1 cellular context compared by ENCODE assay signal in the genomic region with DNA sequence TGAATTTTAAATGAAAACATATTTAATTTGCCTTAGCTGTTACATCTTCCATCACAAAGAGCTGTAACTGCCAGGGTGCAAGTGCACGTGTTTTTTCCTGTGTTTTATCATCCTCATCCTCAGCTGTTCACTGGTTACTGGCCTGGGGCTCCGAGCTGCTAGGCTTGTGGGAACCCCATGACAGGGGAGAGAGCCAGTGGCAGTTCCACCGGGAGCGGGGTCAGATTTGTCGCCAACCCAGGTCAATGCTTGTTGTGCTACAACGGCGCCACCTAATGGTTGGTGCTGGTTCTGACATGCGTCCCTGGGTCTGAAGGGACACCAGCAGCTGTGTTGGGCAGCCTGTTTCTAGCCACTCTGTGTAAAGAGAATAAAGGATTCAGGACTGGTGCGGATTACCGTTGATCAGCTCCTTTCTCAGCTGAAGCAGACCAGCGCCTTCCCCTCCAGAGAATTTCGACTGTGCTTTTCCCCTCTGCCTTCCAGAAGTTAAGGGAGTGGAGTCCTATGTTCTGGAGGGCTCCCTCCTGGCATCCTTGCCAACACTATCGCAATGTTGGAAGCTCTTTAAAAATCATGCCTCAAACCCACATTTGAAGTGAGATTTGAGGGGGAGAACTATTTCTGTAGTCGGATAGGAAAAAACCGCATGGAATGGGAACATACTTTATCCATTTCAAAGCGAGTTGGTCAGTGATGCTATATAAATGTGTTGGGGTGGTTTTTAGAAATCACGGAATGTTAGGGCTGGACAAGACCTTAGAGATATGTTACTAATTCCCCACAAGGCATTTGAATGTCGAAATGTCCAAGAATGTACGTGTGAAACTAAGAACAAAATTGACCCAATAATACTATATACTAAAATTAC.
TF ChIP-seq lines count a peak whose summit lies in the region.

No MANE protein-coding gene starts in this region.

TF ChIP-seq in HEK293, 187 proteins besides CTCF, POLR2A, EP300 and RAD21 (continued from another document and continues in another):
- TF ChIP-seq, protein P1, sequence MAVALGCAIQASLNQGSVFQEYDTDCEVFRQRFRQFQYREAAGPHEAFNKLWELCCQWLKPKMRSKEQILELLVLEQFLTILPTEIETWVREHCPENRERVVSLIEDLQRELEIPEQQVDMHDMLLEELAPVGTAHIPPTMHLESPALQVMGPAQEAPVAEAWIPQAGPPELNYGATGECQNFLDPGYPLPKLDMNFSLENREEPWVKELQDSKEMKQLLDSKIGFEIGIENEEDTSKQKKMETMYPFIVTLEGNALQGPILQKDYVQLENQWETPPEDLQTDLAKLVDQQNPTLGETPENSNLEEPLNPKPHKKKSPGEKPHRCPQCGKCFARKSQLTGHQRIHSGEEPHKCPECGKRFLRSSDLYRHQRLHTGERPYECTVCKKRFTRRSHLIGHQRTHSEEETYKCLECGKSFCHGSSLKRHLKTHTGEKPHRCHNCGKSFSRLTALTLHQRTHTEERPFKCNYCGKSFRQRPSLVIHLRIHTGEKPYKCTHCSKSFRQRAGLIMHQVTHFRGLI (tag by site-specific recombination; IDR thresholded peaks at IDR 0.05): peak; percentile 17; the same call in 1 of the 2 replicates
- TF ChIP-seq ZNF146 (tag by site-specific recombination; IDR thresholded peaks at IDR 0.05): no peak
- peak; percentile 49; the same call in 1 of the 2 replicates for TF ChIP-seq ZNF501 (tag by site-specific recombination; IDR thresholded peaks at IDR 0.05)
- TF ChIP-seq ZNF266 (tag by site-specific recombination; IDR thresholded peaks at IDR 0.05; ENCODE audit: low read depth): no peak
- TF ChIP-seq ZNF791 (tag by site-specific recombination; IDR thresholded peaks at IDR 0.05): no peak
- no peak for TF ChIP-seq ZNF596 (tag by site-specific recombination; IDR thresholded peaks at IDR 0.05)
- no peak for TF ChIP-seq ZNF23 (tag by site-specific recombination; IDR thresholded peaks at IDR 0.05; ENCODE audit: borderline replicate concordance)
- no peak for TF ChIP-seq ZFP69B (tag by site-specific recombination; IDR thresholded peaks at IDR 0.05)
- no peak for TF ChIP-seq ZNF670 (tag by site-specific recombination; IDR thresholded peaks at IDR 0.05; ENCODE audit: low read depth)
- no peak for TF ChIP-seq ZFP3 (tag by site-specific recombination; IDR thresholded peaks at IDR 0.05; ENCODE audit: low read depth)
- peak; percentile 83 for TF ChIP-seq ZNF660 (tag by site-specific recombination; IDR thresholded peaks at IDR 0.05)
- no peak for TF ChIP-seq ZNF404 (tag by site-specific recombination; IDR thresholded peaks at IDR 0.05)
- TF ChIP-seq ZNF24 (tag by site-specific recombination; IDR thresholded peaks at IDR 0.05): no peak
- TF ChIP-seq HOXA7 (CRISPR knock-in tag; IDR thresholded peaks at IDR 0.05; ENCODE audit: borderline replicate concordance): no peak
- TF ChIP-seq ZNF221 (tag by site-specific recombination; IDR thresholded peaks at IDR 0.05; ENCODE audit: borderline replicate concordance): no peak
- TF ChIP-seq, protein P2, sequence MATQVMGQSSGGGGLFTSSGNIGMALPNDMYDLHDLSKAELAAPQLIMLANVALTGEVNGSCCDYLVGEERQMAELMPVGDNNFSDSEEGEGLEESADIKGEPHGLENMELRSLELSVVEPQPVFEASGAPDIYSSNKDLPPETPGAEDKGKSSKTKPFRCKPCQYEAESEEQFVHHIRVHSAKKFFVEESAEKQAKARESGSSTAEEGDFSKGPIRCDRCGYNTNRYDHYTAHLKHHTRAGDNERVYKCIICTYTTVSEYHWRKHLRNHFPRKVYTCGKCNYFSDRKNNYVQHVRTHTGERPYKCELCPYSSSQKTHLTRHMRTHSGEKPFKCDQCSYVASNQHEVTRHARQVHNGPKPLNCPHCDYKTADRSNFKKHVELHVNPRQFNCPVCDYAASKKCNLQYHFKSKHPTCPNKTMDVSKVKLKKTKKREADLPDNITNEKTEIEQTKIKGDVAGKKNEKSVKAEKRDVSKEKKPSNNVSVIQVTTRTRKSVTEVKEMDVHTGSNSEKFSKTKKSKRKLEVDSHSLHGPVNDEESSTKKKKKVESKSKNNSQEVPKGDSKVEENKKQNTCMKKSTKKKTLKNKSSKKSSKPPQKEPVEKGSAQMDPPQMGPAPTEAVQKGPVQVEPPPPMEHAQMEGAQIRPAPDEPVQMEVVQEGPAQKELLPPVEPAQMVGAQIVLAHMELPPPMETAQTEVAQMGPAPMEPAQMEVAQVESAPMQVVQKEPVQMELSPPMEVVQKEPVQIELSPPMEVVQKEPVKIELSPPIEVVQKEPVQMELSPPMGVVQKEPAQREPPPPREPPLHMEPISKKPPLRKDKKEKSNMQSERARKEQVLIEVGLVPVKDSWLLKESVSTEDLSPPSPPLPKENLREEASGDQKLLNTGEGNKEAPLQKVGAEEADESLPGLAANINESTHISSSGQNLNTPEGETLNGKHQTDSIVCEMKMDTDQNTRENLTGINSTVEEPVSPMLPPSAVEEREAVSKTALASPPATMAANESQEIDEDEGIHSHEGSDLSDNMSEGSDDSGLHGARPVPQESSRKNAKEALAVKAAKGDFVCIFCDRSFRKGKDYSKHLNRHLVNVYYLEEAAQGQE (tag by site-specific recombination; IDR thresholded peaks at IDR 0.05): no peak
- TF ChIP-seq GLIS1 (tag by site-specific recombination; IDR thresholded peaks at IDR 0.05): no peak
- TF ChIP-seq ZNF248 (tag by site-specific recombination; IDR thresholded peaks at IDR 0.05): no peak
- TF ChIP-seq ZNF571 (tag by site-specific recombination; IDR thresholded peaks at IDR 0.05): no peak
- TF ChIP-seq ZNF324 (tag by site-specific recombination; IDR thresholded peaks at IDR 0.05): no peak
- no peak for TF ChIP-seq TCF7L2 (IDR thresholded peaks at IDR 0.05; ENCODE audit: borderline replicate concordance, low read depth, low read length)
- TF ChIP-seq, protein P3, sequence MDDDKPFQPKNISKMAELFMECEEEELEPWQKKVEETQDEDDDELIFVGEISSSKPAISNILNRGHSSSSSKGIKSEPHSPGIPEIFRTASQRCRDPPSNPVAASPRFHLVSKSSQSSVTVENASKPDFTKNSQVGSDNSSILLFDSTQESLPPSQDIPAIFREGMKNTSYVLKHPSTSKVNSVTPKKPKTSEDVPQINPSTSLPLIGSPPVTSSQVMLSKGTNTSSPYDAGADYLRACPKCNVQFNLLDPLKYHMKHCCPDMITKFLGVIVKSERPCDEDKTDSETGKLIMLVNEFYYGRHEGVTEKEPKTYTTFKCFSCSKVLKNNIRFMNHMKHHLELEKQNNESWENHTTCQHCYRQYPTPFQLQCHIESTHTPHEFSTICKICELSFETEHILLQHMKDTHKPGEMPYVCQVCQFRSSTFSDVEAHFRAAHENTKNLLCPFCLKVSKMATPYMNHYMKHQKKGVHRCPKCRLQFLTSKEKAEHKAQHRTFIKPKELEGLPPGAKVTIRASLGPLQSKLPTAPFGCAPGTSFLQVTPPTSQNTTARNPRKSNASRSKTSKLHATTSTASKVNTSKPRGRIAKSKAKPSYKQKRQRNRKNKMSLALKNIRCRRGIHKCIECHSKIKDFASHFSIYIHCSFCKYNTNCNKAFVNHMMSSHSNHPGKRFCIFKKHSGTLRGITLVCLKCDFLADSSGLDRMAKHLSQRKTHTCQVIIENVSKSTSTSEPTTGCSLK (tag by site-specific recombination; IDR thresholded peaks at IDR 0.05): no peak
- no peak for TF ChIP-seq ZNF549 (tag by site-specific recombination; IDR thresholded peaks at IDR 0.05)
- TF ChIP-seq, protein P4, sequence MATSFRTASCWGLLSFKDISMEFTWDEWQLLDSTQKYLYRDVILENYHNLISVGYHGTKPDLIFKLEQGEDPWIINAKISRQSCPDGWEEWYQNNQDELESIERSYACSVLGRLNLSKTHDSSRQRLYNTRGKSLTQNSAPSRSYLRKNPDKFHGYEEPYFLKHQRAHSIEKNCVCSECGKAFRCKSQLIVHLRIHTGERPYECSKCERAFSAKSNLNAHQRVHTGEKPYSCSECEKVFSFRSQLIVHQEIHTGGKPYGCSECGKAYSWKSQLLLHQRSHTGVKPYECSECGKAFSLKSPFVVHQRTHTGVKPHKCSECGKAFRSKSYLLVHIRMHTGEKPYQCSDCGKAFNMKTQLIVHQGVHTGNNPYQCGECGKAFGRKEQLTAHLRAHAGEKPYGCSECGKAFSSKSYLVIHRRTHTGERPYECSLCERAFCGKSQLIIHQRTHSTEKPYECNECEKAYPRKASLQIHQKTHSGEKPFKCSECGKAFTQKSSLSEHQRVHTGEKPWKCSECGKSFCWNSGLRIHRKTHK (tag by site-specific recombination; IDR thresholded peaks at IDR 0.05): no peak
- TF ChIP-seq ZNF560 (tag by site-specific recombination; IDR thresholded peaks at IDR 0.05; ENCODE audit: borderline replicate concordance): no peak
- 0 out of 2 replicates have a peak, but pooled peaks have one; percentile 22 for TF ChIP-seq ZNF394 (tag by site-specific recombination; IDR thresholded peaks at IDR 0.05; ENCODE audit: borderline replicate concordance)
- no peak for TF ChIP-seq ZNF692 (tag by site-specific recombination; IDR thresholded peaks at IDR 0.05)
- TF ChIP-seq ZNF555 (tag by site-specific recombination; conservative IDR thresholded peaks at IDR 0.05): no peak
- TF ChIP-seq ZBTB49 (tag by site-specific recombination; IDR thresholded peaks at IDR 0.05; ENCODE audit: low read depth): no peak
- TF ChIP-seq ZNF837 (tag by site-specific recombination; IDR thresholded peaks at IDR 0.05): no peak
- no peak for TF ChIP-seq SALL2 (tag by site-specific recombination; IDR thresholded peaks at IDR 0.05; ENCODE audit: borderline replicate concordance)
- peak; percentile 61; the same call in 1 of the 2 replicates for TF ChIP-seq ZNF513 (tag by site-specific recombination; IDR thresholded peaks at IDR 0.05)
- no peak for TF ChIP-seq BCL11A (tag by site-specific recombination; IDR thresholded peaks at IDR 0.05; ENCODE audit: low read depth)
- TF ChIP-seq ZNF624 (tag by site-specific recombination; IDR thresholded peaks at IDR 0.05): no peak
- TF ChIP-seq ZNF18 (tag by site-specific recombination; IDR thresholded peaks at IDR 0.05): no peak
- TF ChIP-seq ZFP37 (tag by site-specific recombination; IDR thresholded peaks at IDR 0.05): no peak
- TF ChIP-seq ZNF184 (tag by site-specific recombination; IDR thresholded peaks at IDR 0.05): no peak
- TF ChIP-seq ZNF133 (tag by site-specific recombination; IDR thresholded peaks at IDR 0.05): no peak
- TF ChIP-seq, protein P5, sequence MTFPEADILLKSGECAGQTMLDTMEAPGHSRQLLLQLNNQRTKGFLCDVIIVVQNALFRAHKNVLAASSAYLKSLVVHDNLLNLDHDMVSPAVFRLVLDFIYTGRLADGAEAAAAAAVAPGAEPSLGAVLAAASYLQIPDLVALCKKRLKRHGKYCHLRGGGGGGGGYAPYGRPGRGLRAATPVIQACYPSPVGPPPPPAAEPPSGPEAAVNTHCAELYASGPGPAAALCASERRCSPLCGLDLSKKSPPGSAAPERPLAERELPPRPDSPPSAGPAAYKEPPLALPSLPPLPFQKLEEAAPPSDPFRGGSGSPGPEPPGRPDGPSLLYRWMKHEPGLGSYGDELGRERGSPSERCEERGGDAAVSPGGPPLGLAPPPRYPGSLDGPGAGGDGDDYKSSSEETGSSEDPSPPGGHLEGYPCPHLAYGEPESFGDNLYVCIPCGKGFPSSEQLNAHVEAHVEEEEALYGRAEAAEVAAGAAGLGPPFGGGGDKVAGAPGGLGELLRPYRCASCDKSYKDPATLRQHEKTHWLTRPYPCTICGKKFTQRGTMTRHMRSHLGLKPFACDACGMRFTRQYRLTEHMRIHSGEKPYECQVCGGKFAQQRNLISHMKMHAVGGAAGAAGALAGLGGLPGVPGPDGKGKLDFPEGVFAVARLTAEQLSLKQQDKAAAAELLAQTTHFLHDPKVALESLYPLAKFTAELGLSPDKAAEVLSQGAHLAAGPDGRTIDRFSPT (tag by site-specific recombination; IDR thresholded peaks at IDR 0.05): no peak
- TF ChIP-seq PRDM1 (tag by site-specific recombination; IDR thresholded peaks at IDR 0.05): no peak
